In the genomic region with DNA sequence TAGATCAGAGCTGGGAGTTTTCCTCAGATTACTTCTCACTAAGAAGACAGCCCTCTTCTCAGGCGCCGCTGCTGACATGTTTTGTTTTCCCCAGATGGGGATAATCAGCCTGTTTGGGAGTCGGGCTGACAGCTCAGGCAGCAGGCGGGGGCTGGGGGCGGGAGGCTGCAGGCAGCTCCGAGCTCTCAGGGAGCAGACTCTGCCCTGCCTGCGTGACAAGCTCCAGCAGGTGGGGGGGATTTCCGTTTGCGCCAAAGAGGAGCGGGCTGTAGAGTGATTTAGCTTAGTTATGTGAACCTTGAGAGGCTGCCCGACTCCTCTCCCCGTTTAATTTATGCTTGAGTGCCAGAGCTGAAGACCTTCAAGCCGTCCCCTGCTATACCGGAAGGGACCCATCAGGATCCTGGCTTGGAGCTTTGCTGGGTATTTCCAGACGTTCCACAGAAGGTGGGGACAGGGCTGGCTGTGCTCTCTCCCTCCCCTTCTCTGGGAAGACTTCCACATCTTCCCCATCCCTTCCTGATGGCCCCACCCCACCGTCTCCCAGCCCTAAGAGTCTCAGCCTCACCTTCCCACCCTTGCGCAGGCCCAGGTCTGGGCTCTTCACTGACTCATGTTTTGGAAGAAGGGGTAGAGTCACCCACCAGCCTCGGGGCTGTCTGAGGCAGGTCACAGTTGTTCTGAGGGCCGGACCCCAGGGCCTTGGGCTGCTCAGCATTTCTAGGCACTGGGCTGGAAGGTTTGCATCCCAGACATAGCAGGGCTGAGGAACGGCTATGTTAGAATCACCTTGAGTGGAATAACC, we compare ENCODE assay signal across 11 cellular contexts. TPM values are rescaled to one million over a fixed set of nuclear protein-coding genes. Genes with fewer than 3 reads are reported as not detected.
DNase-seq lines count a peak whose midpoint lies in the region; ATAC-seq and TF ChIP-seq lines count a peak whose summit lies in the region.
"Had no signal": no experiment of that assay in that cellular context is flagged by ENCODE, and none has a peak within 500 bp of the region (broad histone marks: within the 10 kb centered on the region; RNA-seq: fewer than 3 reads in every experiment).

No MANE protein-coding gene starts in this region.

- H3K4me1 ChIP-seq in vagina: peaks cover 19% of the 10 kb centered on the region

- no peaks in the 10 kb centered on the region for H3K36me3 ChIP-seq in vagina

- no peak for TF ChIP-seq CTCF in vagina (IDR thresholded peaks at IDR 0.05)

- intact Hi-C loops in Right ventricle myocardium inferior (cut with DNase I): no loop called here
- intact Hi-C loops in cardiac septum (cut with DNase I): no loop called here
- intact Hi-C loops in left colon (cut with DNase I, micrococcal nuclease): no loop called here
- intact Hi-C loops in vagina (cut with DNase I): no loop called here

- no peaks in the 10 kb centered on the region for H3K27me3 ChIP-seq in vagina

- peak overlapping the region; percentile 70 for H3K27ac ChIP-seq in vagina

- DNase-seq in Right ventricle myocardium inferior (ENCODE audit: missing footprints) (peak; percentile 69), cardiac septum (ENCODE audit: low spot score) (no peak), anterior cingulate cortex (lab: John Stamatoyannopoulos, UW) (peak in 51 of 58 donors; percentile 9 to 86 (median 54)), left colon (peak; percentile 15 to 34), vagina (ENCODE audit: extremely low spot score in 2 of 2) (no peak), NCI-H187 treated with DMSO at 0.1 percent for 48 hours (lab: John Stamatoyannopoulos, UW) (no peak), MV-4-11 (lab: John Stamatoyannopoulos, UW) (no peak), NCI-H774 (lab: John Stamatoyannopoulos, UW) (no peak)
- DNase-seq: activated gamma-delta T cell had no signal

- H3K9me3 ChIP-seq in vagina: no peaks in the 10 kb centered on the region

- no peak for TF ChIP-seq POLR2A in vagina (IDR thresholded peaks at IDR 0.05)

- H3K4me3 ChIP-seq in vagina: peak overlapping the region in 1 of 2 donors; percentile 25

- peak; percentile 72 for ATAC-seq in Right ventricle myocardium inferior
- ATAC-seq in left colon: no peak

RNA-seq across cellular contexts. Expression of a gene that starts 24.7 kb away (rescaled TPM):
- total RNA-seq in Right ventricle myocardium inferior (5.8 TPM), cardiac septum (1.4 TPM), left colon (1 to 10 TPM in 1 of 2 donors, under 1 TPM in 1; 0.31 to 1.5 TPM), vagina (12.0 TPM)
- total RNA-seq: glomerular endothelial cell, T-cell had no signal

Comparison
In these comparisons a context has a peak if more than half of its experiments do, and no peak if none do; other contexts are left out.
1. DNase-seq: peak in Right ventricle myocardium inferior (single experiment), anterior cingulate cortex (51 of 58) and left colon (2 of 2); none in cardiac septum (single experiment), vagina (0 of 2), NCI-H187 treated with DMSO at 0.1 percent for 48 hours (single experiment), MV-4-11 (single experiment) and NCI-H774 (single experiment).